In genomic region chr22:50276143-50276542, GRCh38 we compare ENCODE assay signal across 8 cellular contexts. TPM values are rescaled to one million over a fixed set of nuclear protein-coding genes. Genes with fewer than 3 reads are reported as not detected.
DNase-seq lines count a peak whose midpoint lies in the region; ATAC-seq and TF ChIP-seq lines count a peak whose summit lies in the region.

No MANE protein-coding gene starts in this region.

- peaks cover 3% of the 10 kb centered on the region for H3K4me1 Mint-ChIP-seq in CD8-positive, alpha-beta T cell (ENCODE audit: low read depth)
- peaks cover under 1% of the 10 kb centered on the region for H3K4me1 Mint-ChIP-seq in activated naive CD4-positive, alpha-beta T cell treated with anti-CD3 and anti-CD28 coated beads, Interleukin-2, amount 10 ng/mL, durations not matched to agents 7 days and 5 days

- no peaks in the 10 kb centered on the region for H3K27me3 ChIP-seq in CD8-positive, alpha-beta T cell (ENCODE audit: insufficient read depth, low read length)
- H3K27me3 ChIP-seq in prostate gland (replicated peaks; ENCODE audit: insufficient read depth) = no peaks in the 10 kb centered on the region

- peaks cover 10% of the 10 kb centered on the region for H3K4me1 ChIP-seq in CD8-positive, alpha-beta T cell (ENCODE audit: insufficient read depth, low read length)
- peaks cover 4% of the 10 kb centered on the region for H3K4me1 ChIP-seq in prostate gland (replicated peaks)

- H3K27me3 Mint-ChIP-seq in CD8-positive, alpha-beta T cell (ENCODE audit: low read depth) = peaks cover 3% of the 10 kb centered on the region
- peaks cover 31% of the 10 kb centered on the region for H3K27me3 Mint-ChIP-seq in activated naive CD4-positive, alpha-beta T cell treated with anti-CD3 and anti-CD28 coated beads, Interleukin-2, amount 10 ng/mL, durations not matched to agents 7 days and 5 days

- no peak overlapping the region for H3K27ac ChIP-seq in CD8-positive, alpha-beta T cell (ENCODE audit: low read depth, low read length)
- H3K27ac ChIP-seq in prostate gland = no peak overlapping the region

- intact Hi-C loops in CD8-positive, alpha-beta T cell (cut with DNase I, micrococcal nuclease) = loop anchor here in 1 of 2 experiments (1.0 kb wide), 1 partner anchor 51 kb away; the partner anchor contains the start of gene DENND6B
- intact Hi-C loops in Right ventricle myocardium inferior (cut with DNase I) (loop anchor here (1.0 kb wide), 2 partner anchors 51 to 66 kb away; partner anchors contain the start of gene DENND6B), prostate gland (cut with DNase I) (no loop called here)

- peaks cover 2% of the 10 kb centered on the region for H3K36me3 Mint-ChIP-seq in CD8-positive, alpha-beta T cell
- no peaks in the 10 kb centered on the region for H3K36me3 Mint-ChIP-seq in activated naive CD4-positive, alpha-beta T cell treated with anti-CD3 and anti-CD28 coated beads, Interleukin-2, amount 10 ng/mL, durations not matched to agents 7 days and 5 days

- H3K9me3 ChIP-seq in CD8-positive, alpha-beta T cell (ENCODE audit: low read length) = no peaks in the 10 kb centered on the region
- H3K9me3 ChIP-seq in prostate gland = no peaks in the 10 kb centered on the region

- H3K27ac Mint-ChIP-seq in CD8-positive, alpha-beta T cell = no peak overlapping the region
- H3K27ac Mint-ChIP-seq in activated naive CD4-positive, alpha-beta T cell treated with anti-CD3 and anti-CD28 coated beads, Interleukin-2, amount 10 ng/mL, durations not matched to agents 7 days and 5 days = no peak overlapping the region

- in situ Hi-C loops in KBM-7 (cut with MboI; ENCODE audit: low pct_unique_long_range_greater_than_20kb, low sequenced_read_pairs) = loop anchor here (10.0 kb wide), 1 partner anchor 49 kb away; the partner anchor contains the start of gene DENND6B

- 48% methylated on average over 23 of the region's 25 CpGs for WGBS in prostate gland

- H3K4me3 ChIP-seq in CD8-positive, alpha-beta T cell (ENCODE audit: low read depth, low read length) = no peak overlapping the region
- H3K4me3 ChIP-seq in prostate gland = no peak overlapping the region

- DNase-seq in CD8-positive, alpha-beta T cell = peak in 2 of 7 experiments; percentile 41 to 61
- DNase-seq in KBM-7 (peak; percentile 53), Right ventricle myocardium inferior (ENCODE audit: missing footprints) (peak; percentile 85), prostate gland (ENCODE audit: low spot score) (peak; percentile 57), KG1 (lab: John Stamatoyannopoulos, UW) (no peak)
- DNase-seq in activated naive CD4-positive, alpha-beta T cell treated with anti-CD3 and anti-CD28 coated beads, Interleukin-2, amount 10 ng/mL, durations not matched to agents 7 days and 5 days = peak; percentile 63

- POLR2A ChIA-PET in CD8-positive, alpha-beta T cell (lab: Charles Lee) = no interaction called here

- no peaks in the 10 kb centered on the region for H3K36me3 ChIP-seq in CD8-positive, alpha-beta T cell (ENCODE audit: insufficient read depth, low read length)
- H3K36me3 ChIP-seq in prostate gland = peaks cover 21 to 31% of the 10 kb centered on the region in 2 donors

- CTCF ChIA-PET in CD8-positive, alpha-beta T cell (lab: Charles Lee) = interaction anchor here (0.6 to 2.1 kb wide), 7 partner anchors 18 to 344 kb away, joined by 3 to 11 read pairs (median 5); partner anchors contain the start of genes DENND6B and HDAC10
- CTCF ChIA-PET in activated naive CD4-positive, alpha-beta T cell treated with anti-CD3 and anti-CD28 coated beads, Interleukin-2, amount 10 ng/mL, durations not matched to agents 7 days and 5 days (lab: Charles Lee) = interaction anchor here (0.6 to 2.7 kb wide), 21 partner anchors 17 to 418 kb away, joined by 3 to 30 read pairs (median 4); partner anchors contain the start of genes DENND6B and LMF2

- ATAC-seq in CD8-positive, alpha-beta T cell = peak; percentile 74
- peak; percentile 76 for ATAC-seq in GM19023 (IDR thresholded peaks at IDR 0.05; ENCODE audit: unreplicated experiment)
- ATAC-seq in Right ventricle myocardium inferior = peak; percentile 82
- ATAC-seq in GM21717 (IDR thresholded peaks at IDR 0.05; ENCODE audit: unreplicated experiment) = no peak

- TF ChIP-seq POLR2A in prostate gland (IDR thresholded peaks at IDR 0.05) = no peak

- H3K9me3 Mint-ChIP-seq in CD8-positive, alpha-beta T cell = no peaks in the 10 kb centered on the region
- H3K9me3 Mint-ChIP-seq in activated naive CD4-positive, alpha-beta T cell treated with anti-CD3 and anti-CD28 coated beads, Interleukin-2, amount 10 ng/mL, durations not matched to agents 7 days and 5 days = no peaks in the 10 kb centered on the region

- peak; percentile 41 for TF ChIP-seq CTCF in CD8-positive, alpha-beta T cell (IDR thresholded peaks at IDR 0.05)
- peak; percentile 12 to 80 (median 36) for TF ChIP-seq CTCF in prostate gland (IDR thresholded peaks at IDR 0.05)

- no peak overlapping the region for H3K4me3 Mint-ChIP-seq in CD8-positive, alpha-beta T cell
- H3K4me3 Mint-ChIP-seq in activated naive CD4-positive, alpha-beta T cell treated with anti-CD3 and anti-CD28 coated beads, Interleukin-2, amount 10 ng/mL, durations not matched to agents 7 days and 5 days = no peak overlapping the region

RNA-seq across cellular contexts. Expression of gene MAPK11, which starts 6.0 kb away (rescaled TPM):
- total RNA-seq in CD8-positive, alpha-beta T cell = 1 to 10 TPM; 1.9 to 2.1 TPM
- total RNA-seq in Right ventricle myocardium inferior (10.0 TPM), prostate gland (10 to 100 TPM; 11.4 to 14.1 TPM)

RNA-seq across cellular contexts. Expression of gene MAPK12, which starts 14.7 kb away (rescaled TPM):
- 1 to 10 TPM; 1.1 to 1.5 TPM for total RNA-seq in CD8-positive, alpha-beta T cell
- total RNA-seq in Right ventricle myocardium inferior (18.2 TPM), prostate gland (10 to 100 TPM in 1 of 2 donors, 1 to 10 TPM in 1; 8.4 to 18.0 TPM)

RNA-seq across cellular contexts. Expression of gene HDAC10, which starts 25.1 kb away (rescaled TPM):
- total RNA-seq in CD8-positive, alpha-beta T cell = 10 to 100 TPM; 81.8 to 82.6 TPM
- total RNA-seq in Right ventricle myocardium inferior (14.5 TPM), prostate gland (10 to 100 TPM; 36.9 to 41.3 TPM)

RNA-seq across cellular contexts. Expression of gene PLXNB2, which starts 31.3 kb away (rescaled TPM):
- total RNA-seq in CD8-positive, alpha-beta T cell = 1 to 10 TPM; 6.3 to 8.1 TPM
- total RNA-seq in Right ventricle myocardium inferior (70.6 TPM), prostate gland (100 to 1,000 TPM; 259 to 309 TPM)

RNA-seq across cellular contexts. Expression of gene TUBGCP6, which starts 31.3 kb away (rescaled TPM):
- 100 to 1,000 TPM; 121 to 122 TPM for total RNA-seq in CD8-positive, alpha-beta T cell
- total RNA-seq in Right ventricle myocardium inferior (17.5 TPM), prostate gland (100 to 1,000 TPM in 1 of 2 donors, 10 to 100 TPM in 1; 56.3 to 117 TPM)
